25 cellular contexts compared by ENCODE assay signal in genomic region chr10:85147346-85148250, GRCh38.
"Had no signal": no experiment of that assay in that cellular context is flagged by ENCODE, and none has a peak within 500 bp of the region (broad histone marks: within the 10 kb centered on the region; RNA-seq: fewer than 3 reads in every experiment).

No MANE protein-coding gene starts in this region.

- H3K9ac ChIP-seq: neural progenitor cell had no signal

- H3K27me3 ChIP-seq: adrenal gland, neural progenitor cell, spleen had no signal

- H3K4me1 ChIP-seq: adrenal gland, spleen had no signal

- H3K27ac ChIP-seq: adrenal gland, neural progenitor cell, spleen, thoracic aorta had no signal

- H3K36me3 ChIP-seq: adrenal gland, neural progenitor cell, spleen, thoracic aorta had no signal

- H3K27me3 Mint-ChIP-seq: activated B cell treated with CpG ODN at 0.5 μM for 24 hours; activated CD4-positive, alpha-beta T cell treated with anti-CD3 and anti-CD28 coated beads for 36 hours; activated naive CD8-positive, alpha-beta T cell; activated T-cell treated with anti-CD3 and anti-CD28 coated beads, Interleukin-2, amount 50 U/mL, for 24 hours had no signal

- H3K4me1 Mint-ChIP-seq: activated B cell treated with CpG ODN at 0.5 μM for 24 hours; activated CD4-positive, alpha-beta T cell treated with anti-CD3 and anti-CD28 coated beads for 36 hours; naive thymus-derived CD8-positive, alpha-beta T cell had no signal

- ATAC-seq: activated CD4-positive, alpha-beta T cell treated with anti-CD3 and anti-CD28 coated beads for 36 hours; esophagus mucosa; naive thymus-derived CD8-positive, alpha-beta T cell had no signal

- H3K4me3 Mint-ChIP-seq: activated B cell treated with CpG ODN at 0.5 μM for 24 hours; activated CD4-positive, alpha-beta T cell treated with anti-CD3 and anti-CD28 coated beads for 36 hours; activated naive CD8-positive, alpha-beta T cell; activated T-cell treated with anti-CD3 and anti-CD28 coated beads, Interleukin-2, amount 50 U/mL, for 24 hours; naive thymus-derived CD8-positive, alpha-beta T cell; neural progenitor cell had no signal

- DNase-seq: activated B cell treated with CpG ODN at 0.5 μM for 24 hours; activated CD4-positive, alpha-beta T cell treated with anti-CD3 and anti-CD28 coated beads for 36 hours; activated CD4-positive, alpha-beta T cell treated with anti-CD3 and anti-CD28 coated beads, Interleukin-2, amount 50 U/mL, for 4 hours; activated CD8-positive, alpha-beta memory T cell treated with anti-CD3 and anti-CD28 coated beads for 24 hours; activated CD8-positive, alpha-beta memory T cell treated with anti-CD3 and anti-CD28 coated beads, Interleukin-2, amount 50 U/mL, for 4 hours; activated naive CD4-positive, alpha-beta T cell; activated T-cell treated with anti-CD3 and anti-CD28 coated beads, Interleukin-2, amount 50 U/mL, for 24 hours; adrenal gland; central memory CD4-positive, alpha-beta T cell; effector memory CD4-positive, alpha-beta T cell; hippocampal formation; naive thymus-derived CD8-positive, alpha-beta T cell; retina; spleen; stimulated activated CD4-positive, alpha-beta T cell treated with anti-CD3 and anti-CD28 coated beads, Interleukin-4, amount 100 ng/mL, for 1 hour; stimulated activated naive CD4-positive, alpha-beta T cell treated with Interleukin-2 at 50 U/mL for 16 hours; T1000 had no signal

- FAIRE-seq: astrocyte, endothelial cell of umbilical vein, frontal cortex had no signal

- H3K9me3 ChIP-seq: adrenal gland, thoracic aorta had no signal

- H3K27ac Mint-ChIP-seq: activated B cell treated with CpG ODN at 0.5 μM for 24 hours; activated CD4-positive, alpha-beta T cell treated with anti-CD3 and anti-CD28 coated beads for 36 hours; activated naive CD8-positive, alpha-beta T cell; activated T-cell treated with anti-CD3 and anti-CD28 coated beads, Interleukin-2, amount 50 U/mL, for 24 hours; activated T-helper 2 cell treated with anti-CD3 and anti-CD28 coated beads, Interferon-gamma antibody, Interleukin-2, Interleukin-4, amounts not matched to agents 10 μg/mL and 5 μg/mL and 100 μg/mL, durations not matched to agents 14 hours and 24 hours and 36 hours; naive thymus-derived CD8-positive, alpha-beta T cell; neural progenitor cell had no signal

- H2AFZ ChIP-seq: neural progenitor cell had no signal

- H3K9me3 Mint-ChIP-seq: activated T-cell treated with anti-CD3 and anti-CD28 coated beads, Interleukin-2, amount 50 U/mL, for 24 hours; activated T-helper 2 cell treated with anti-CD3 and anti-CD28 coated beads, Interferon-gamma antibody, Interleukin-2, Interleukin-4, amounts not matched to agents 10 μg/mL and 5 μg/mL and 100 μg/mL, durations not matched to agents 14 hours and 24 hours and 36 hours had no signal

- H3K4me3 ChIP-seq: adrenal gland, neural progenitor cell, spleen, thoracic aorta had no signal

- H3K36me3 Mint-ChIP-seq: activated naive CD8-positive, alpha-beta T cell; naive thymus-derived CD8-positive, alpha-beta T cell had no signal
